In genomic region chr7:13062596-13062995, GRCh38 we compare ENCODE assay signal across 17 cellular contexts.
DNase-seq lines count a peak whose midpoint lies in the region; ATAC-seq, FAIRE-seq and TF ChIP-seq lines count a peak whose summit lies in the region.
"Had no signal": no experiment of that assay in that cellular context is flagged by ENCODE, and none has a peak within 500 bp of the region (broad histone marks: within the 10 kb centered on the region; RNA-seq: fewer than 3 reads in every experiment).

No MANE protein-coding gene starts in this region.

- POLR2A ChIA-PET in H1 (lab: Charles Lee; ENCODE audit: partially characterized antibody) (no interaction called here), MCF 10A (lab: Yijun Ruan, JAX) (interaction anchor here (0.9 kb wide), 1 partner anchor 56 kb away, joined by 4 read pairs; no protein-coding TSS in a partner anchor)
- POLR2A ChIA-PET in CD4-positive, alpha-beta T cell (lab: Charles Lee) = no interaction called here

- H3K9me3 ChIP-seq in H1 (ENCODE audit: insufficient read depth in 2 of 2, low read depth in 1 of 2, low read length in 1 of 2) (no peaks in the 10 kb centered on the region), neural progenitor cell (ENCODE audit: low read depth) (no peaks in the 10 kb centered on the region)
- no peaks in the 10 kb centered on the region for H3K9me3 ChIP-seq in CD4-positive, alpha-beta T cell (ENCODE audit: control insufficient read depth, low read length)
- H3K9me3 ChIP-seq: A549, BE2C, HAP-1 had no signal

- H2AFZ ChIP-seq in H1 (ENCODE audit: low read length) (0 out of 2 replicates have a peak overlapping the region, but pooled peaks have one; percentile 83), neural progenitor cell (replicated peaks) (peak overlapping the region; percentile 48)

- BruUV-seq in MCF 10A (replicated peaks; lab: Mats Ljungman, UMichigan) = no TSS peak

- no peaks in the 10 kb centered on the region for H3F3A ChIP-seq in neural progenitor cell (ENCODE audit: low read depth)

- no peak overlapping the region for H4K91ac ChIP-seq in H1 (replicated peaks; ENCODE audit: insufficient read length, low read length)

- no peak overlapping the region for H3K27ac Mint-ChIP-seq in neural progenitor cell
- no peak overlapping the region for H3K27ac Mint-ChIP-seq in CD4-positive, alpha-beta T cell
- no peak overlapping the region for H3K27ac Mint-ChIP-seq in MCF 10A (ENCODE audit: low read depth, unreplicated experiment)
- H3K27ac Mint-ChIP-seq: CD8-positive, alpha-beta T cell had no signal

- H2BK12ac ChIP-seq in H1 (ENCODE audit: low read depth, low read length) = no peak overlapping the region

- DNase-seq in LoVo (ENCODE audit: low spot score) (peak; percentile 19), H1 (ENCODE audit: low read depth in 1 of 2, low spot score in 2 of 2) (no peak), neural progenitor cell (ENCODE audit: low spot score) (no peak), MCF 10A (ENCODE audit: unreplicated experiment) (no peak), caudate nucleus (lab: John Stamatoyannopoulos, UW) (no peak)
- DNase-seq in CD4-positive, alpha-beta T cell = no peak
- DNase-seq: BE2C; CD8-positive, alpha-beta T cell; COR-L47; DMS153; GF-D8; GOT3 had no signal

- no peak overlapping the region for H3K56ac ChIP-seq in H1 (replicated peaks; ENCODE audit: insufficient read length, low read depth, low read length)

- no peak for ATAC-seq in CD4-positive, alpha-beta T cell (ENCODE audit: poor library complexity)
- ATAC-seq: A549; CD8-positive, alpha-beta T cell had no signal

- 99% methylated on average over 4 of the region's 4 CpGs; no CpG with 5 or more reads in 1 of the 2 experiments for WGBS in H1 (ENCODE audit: extremely low coverage in 1 of 2, insufficient coverage in 1 of 2, insufficient read length in 1 of 2, insufficient replicate concordance in 2 of 2, low coverage in 1 of 2, low lambda C conversion rate in 2 of 2, missing lambda C conversion rate in 1 of 2), 2 experiments

- H3K4me3 Mint-ChIP-seq in neural progenitor cell (no peak overlapping the region), MCF 10A (ENCODE audit: unreplicated experiment) (no peak overlapping the region)
- H3K4me3 Mint-ChIP-seq in CD4-positive, alpha-beta T cell = no peak overlapping the region
- H3K4me3 Mint-ChIP-seq: CD8-positive, alpha-beta T cell had no signal

- no peaks in the 10 kb centered on the region for H3K79me2 ChIP-seq in H1 (ENCODE audit: control insufficient read depth in 1 of 2, insufficient read depth in 2 of 2, low read length in 2 of 2)
- no peaks in the 10 kb centered on the region for H3K79me2 ChIP-seq in neural progenitor cell (ENCODE audit: low read depth)

- peaks cover 6% of the 10 kb centered on the region for H3K9me3 Mint-ChIP-seq in neural progenitor cell
- no peaks in the 10 kb centered on the region for H3K9me3 Mint-ChIP-seq in CD4-positive, alpha-beta T cell
- H3K9me3 Mint-ChIP-seq in MCF 10A (ENCODE audit: unreplicated experiment) = no peaks in the 10 kb centered on the region
- H3K9me3 Mint-ChIP-seq: CD8-positive, alpha-beta T cell had no signal

- H2BK120ac ChIP-seq in H1 (replicated peaks; ENCODE audit: low read depth, low read length) = no peak overlapping the region

- no peak overlapping the region for H4K5ac ChIP-seq in H1 (ENCODE audit: insufficient read length, low read depth, low read length)

- H3K79me1 ChIP-seq in H1 (ENCODE audit: low read depth, low read length) = no peaks in the 10 kb centered on the region

- no peak overlapping the region for H2BK5ac ChIP-seq in H1 (ENCODE audit: low read depth, low read length)

- H3K27me3 Mint-ChIP-seq in neural progenitor cell (ENCODE audit: insufficient read depth, low read depth) = no peaks in the 10 kb centered on the region
- H3K27me3 Mint-ChIP-seq in CD4-positive, alpha-beta T cell = peaks cover 4% of the 10 kb centered on the region
- no peaks in the 10 kb centered on the region for H3K27me3 Mint-ChIP-seq in MCF 10A (ENCODE audit: insufficient read depth, unreplicated experiment)

- no peak overlapping the region for H3K27ac ChIP-seq in H1 (ENCODE audit: low read depth, low read length)
- H3K27ac ChIP-seq in neural progenitor cell = no peak overlapping the region
- H3K27ac ChIP-seq in CD4-positive, alpha-beta T cell (ENCODE audit: low read depth, low read length) = no peak overlapping the region
- H3K27ac ChIP-seq in caudate nucleus (ENCODE audit: low read depth, low read length) = no peak overlapping the region
- H3K27ac ChIP-seq: A549, C4-2B had no signal

- no peak overlapping the region for H4K8ac ChIP-seq in H1 (ENCODE audit: extremely low read depth, insufficient read depth, low read length)

- no peaks in the 10 kb centered on the region for H3K23me2 ChIP-seq in H1 (ENCODE audit: low read depth, low read length)

- H3K18ac ChIP-seq in H1 (ENCODE audit: extremely low read depth, low read length) = no peak overlapping the region

- no peak for FAIRE-seq in H1 (lab: Jason Lieb, UNC)
- FAIRE-seq: A549, D721Med, GM19239 had no signal

- TF ChIP-seq RAD21 in H1 (IDR thresholded peaks at IDR 0.05 in 1 of 2, conservative IDR thresholded peaks at IDR 0.05 in 1 of 2; ENCODE audit: low read depth in 2 of 2, low read length in 2 of 2) = no peak

- TF ChIP-seq EP300 in H1 (IDR thresholded peaks at IDR 0.05; ENCODE audit: borderline replicate concordance in 1 of 2, low read depth in 2 of 2, low read length in 2 of 2) = no peak

- H3K4me1 ChIP-seq in H1 (replicated peaks in 1 of 4; ENCODE audit: control insufficient read depth in 3 of 4, insufficient read depth in 4 of 4, low read length in 3 of 4) = no peaks in the 10 kb centered on the region
- H3K4me1 ChIP-seq in neural progenitor cell = no peaks in the 10 kb centered on the region
- H3K4me1 ChIP-seq: A549, BE2C, HAP-1 had no signal

- H4K20me1 ChIP-seq in H1 (replicated peaks in 1 of 2; ENCODE audit: control insufficient read depth in 1 of 2, insufficient read depth in 2 of 2, low read length in 2 of 2) (no peaks in the 10 kb centered on the region), neural progenitor cell (ENCODE audit: low read depth) (no peaks in the 10 kb centered on the region)

- CTCF ChIA-PET in H1 (lab: Charles Lee; ENCODE audit: partially characterized antibody) = no interaction called here
- CTCF ChIA-PET in CD4-positive, alpha-beta T cell (lab: Charles Lee) = no interaction called here
- CTCF ChIA-PET in MCF 10A (lab: Yijun Ruan, JAX) = no interaction called here

- intact Hi-C loops in CD4-positive, alpha-beta T cell (cut with DNase I, micrococcal nuclease) = no loop called here
- intact Hi-C loops in MCF 10A (cut with micrococcal nuclease) = no loop called here

- H3K36me3 Mint-ChIP-seq in neural progenitor cell = peaks cover 3% of the 10 kb centered on the region
- H3K36me3 Mint-ChIP-seq in CD4-positive, alpha-beta T cell (ENCODE audit: low read depth) = no peaks in the 10 kb centered on the region
- H3K36me3 Mint-ChIP-seq in MCF 10A (ENCODE audit: insufficient read depth, unreplicated experiment) = peaks cover 5% of the 10 kb centered on the region
- H3K36me3 Mint-ChIP-seq: CD8-positive, alpha-beta T cell had no signal

- H3K14ac ChIP-seq in H1 (ENCODE audit: insufficient read length) = no peak overlapping the region

- H3K27me3 ChIP-seq in H1 (replicated peaks in 1 of 4; ENCODE audit: control insufficient read depth in 3 of 4, extremely low read depth in 1 of 4, insufficient read depth in 3 of 4, low read length in 3 of 4) (no peaks in the 10 kb centered on the region), neural progenitor cell (no peaks in the 10 kb centered on the region)
- no peaks in the 10 kb centered on the region for H3K27me3 ChIP-seq in CD4-positive, alpha-beta T cell (ENCODE audit: control insufficient read depth, insufficient read depth, low read length)
- H3K27me3 ChIP-seq: BE2C had no signal

- no peak overlapping the region for H3K4ac ChIP-seq in H1 (replicated peaks; ENCODE audit: insufficient read length, low read depth, low read length)

- H3K4me2 ChIP-seq in H1 (ENCODE audit: insufficient read depth in 1 of 2, low read depth in 2 of 2, low read length in 2 of 2) (no peak overlapping the region), neural progenitor cell (no peak overlapping the region)
- H3K4me2 ChIP-seq: A549 had no signal

- H3K4me1 Mint-ChIP-seq in neural progenitor cell = peaks cover 9% of the 10 kb centered on the region
- H3K4me1 Mint-ChIP-seq in CD4-positive, alpha-beta T cell (ENCODE audit: low read depth) = peaks cover 10% of the 10 kb centered on the region
- H3K4me1 Mint-ChIP-seq in MCF 10A (ENCODE audit: insufficient read depth, unreplicated experiment) = no peaks in the 10 kb centered on the region

- no peak for TF ChIP-seq CTCF in H1 (IDR thresholded peaks at IDR 0.05; ENCODE audit: control extremely low read depth in 1 of 3, insufficient read depth in 1 of 3, low read depth in 1 of 3, low read length in 3 of 3)
- TF ChIP-seq CTCF in neural progenitor cell (IDR thresholded peaks at IDR 0.05) = no peak
- TF ChIP-seq CTCF in CD4-positive, alpha-beta T cell (IDR thresholded peaks at IDR 0.05) = no peak
- TF ChIP-seq CTCF in MCF 10A (IDR thresholded peaks at IDR 0.05; ENCODE audit: unreplicated experiment) = no peak

- no peaks in the 10 kb centered on the region for H3K36me3 ChIP-seq in H1 (ENCODE audit: control insufficient read depth in 2 of 4, insufficient read depth in 4 of 4, low read length in 3 of 4)
- H3K36me3 ChIP-seq in neural progenitor cell = no peaks in the 10 kb centered on the region
- H3K36me3 ChIP-seq: BE2C, HAP-1 had no signal

- no peak overlapping the region for H2BK20ac ChIP-seq in H1 (ENCODE audit: low read length)

- no peak overlapping the region for H3K23ac ChIP-seq in H1 (ENCODE audit: insufficient read length)

- H3K4me3 ChIP-seq in H1 (ENCODE audit: extremely low read depth in 1 of 4, insufficient read depth in 2 of 4, low read depth in 3 of 4, low read length in 4 of 4) (no peak overlapping the region), neural progenitor cell (no peak overlapping the region)
- H3K4me3 ChIP-seq: A549, HAP-1 had no signal

- TF ChIP-seq POLR2A in H1 (IDR thresholded peaks at IDR 0.05; ENCODE audit: control extremely low read depth in 1 of 2, low read depth in 2 of 2, low read length in 2 of 2) = no peak

- H3K9ac ChIP-seq in H1 (replicated peaks in 1 of 4; ENCODE audit: extremely low read depth in 1 of 4, low read depth in 3 of 4, low read length in 3 of 4) (no peak overlapping the region), neural progenitor cell (no peak overlapping the region)

- no peak overlapping the region for H2AK5ac ChIP-seq in H1 (ENCODE audit: low read depth, low read length)

- H2BK15ac ChIP-seq in H1 (ENCODE audit: low read length) = no peak overlapping the region

TF ChIP-seq in H1, 55 proteins besides CTCF, POLR2A, EP300 and RAD21 (continues in another document):
- TF ChIP-seq CTBP2 (IDR thresholded peaks at IDR 0.05; ENCODE audit: borderline replicate concordance, insufficient read depth, insufficient read length, low read length) (no peak), TAF1 (IDR thresholded peaks at IDR 0.05; ENCODE audit: low read depth, low read length) (no peak)
